In genomic region chr9:21096901-21097255, GRCh38 we compare ENCODE assay signal across 10 cellular contexts. TPM values are rescaled to one million over a fixed set of nuclear protein-coding genes. Genes with fewer than 3 reads are reported as not detected.
A peak's percentile ranks its signal among the peaks of the same experiment; 100 is the strongest.
DNase-seq lines count a peak whose midpoint lies in the region; ATAC-seq and TF ChIP-seq lines count a peak whose summit lies in the region.
"Had no signal": no experiment of that assay in that cellular context is flagged by ENCODE, and none has a peak within 500 bp of the region (broad histone marks: within the 10 kb centered on the region; RNA-seq: fewer than 3 reads in every experiment).

No MANE protein-coding gene starts in this region.

- H3K79me2 ChIP-seq in DND-41 (ENCODE audit: insufficient read depth, low read length) (no peaks in the 10 kb centered on the region; the same call in 1 of the 2 replicates), KMS-11 (ENCODE audit: insufficient read depth, low read depth) (no peaks in the 10 kb centered on the region), osteoblast (ENCODE audit: insufficient read depth, low read length) (no peaks in the 10 kb centered on the region)

- no peak for ATAC-seq in DND-41 (ENCODE audit: insufficient read depth, low read depth)

- DNase-seq in DND-41, result no peak
- DNase-seq in effector memory CD4-positive, alpha-beta T cell, result no peak
- DNase-seq in osteoblast (ENCODE audit: insufficient read length, low spot score, missing footprints), result no peak
- DNase-seq in DMS114 treated with DMSO at 0.1 percent for 48 hours (lab: John Stamatoyannopoulos, UW; ENCODE audit: unreplicated experiment), result no peak
- DNase-seq in G401 (ENCODE audit: low spot score), result no peak
- DNase-seq in stimulated activated CD4-positive, alpha-beta T cell treated with anti-CD3 and anti-CD28 coated beads, Interleukin-4, amount 100 ng/mL, for 4 hours, result no peak
- no peak for DNase-seq in NCI-H146 (lab: John Stamatoyannopoulos, UW)

- H3K4me2 ChIP-seq in DND-41 (ENCODE audit: insufficient read depth, low read length) (peak overlapping the region; percentile 77), KMS-11 (peak overlapping the region; percentile 65), osteoblast (ENCODE audit: insufficient read depth, low read length) (peak overlapping the region; percentile 64)

- no peaks in the 10 kb centered on the region for H3K9me3 ChIP-seq in DND-41 (ENCODE audit: insufficient read depth, low read length, severe bottlenecking)
- no peaks in the 10 kb centered on the region for H3K9me3 ChIP-seq in effector memory CD4-positive, alpha-beta T cell (ENCODE audit: control insufficient read depth, low read length)
- H3K9me3 ChIP-seq in osteoblast (ENCODE audit: low read depth, low read length), result no peaks in the 10 kb centered on the region

- no peak for TF ChIP-seq CTCF in DND-41 (IDR thresholded peaks at IDR 0.05; ENCODE audit: borderline replicate concordance, extremely low read depth, low read length, poor library complexity, severe bottlenecking)
- TF ChIP-seq CTCF in KMS-11 (conservative IDR thresholded peaks at IDR 0.05; ENCODE audit: low read depth, low read length), result no peak
- no peak for TF ChIP-seq CTCF in osteoblast (IDR thresholded peaks at IDR 0.05; ENCODE audit: extremely low read depth, low read depth, low read length)

- H3K4me3 ChIP-seq in DND-41 (ENCODE audit: low read depth in 1 of 2, low read length in 2 of 2) (peak overlapping the region; percentile 15 to 57; a peak in 3 of 4 replicates), KMS-11 (IDR thresholded peaks at IDR 0.05; ENCODE audit: insufficient read depth, low read depth, low read length) (no peak overlapping the region), osteoblast (ENCODE audit: insufficient read depth, low read length) (no peak overlapping the region)
- no peak overlapping the region for H3K4me3 ChIP-seq in effector memory CD4-positive, alpha-beta T cell (ENCODE audit: insufficient read depth, low read depth, low read length, poor library complexity, severe bottlenecking)

- H3K27ac ChIP-seq in DND-41 (ENCODE audit: low read length), result peak overlapping the region; percentile 87
- peak overlapping the region; percentile 41 for H3K27ac ChIP-seq in KMS-11
- peak overlapping the region; percentile 33 for H3K27ac ChIP-seq in effector memory CD4-positive, alpha-beta T cell (ENCODE audit: insufficient read depth, low read length, poor library complexity, severe bottlenecking)
- peak overlapping the region; percentile 25 for H3K27ac ChIP-seq in osteoblast (ENCODE audit: low read depth, low read length)

- peak overlapping the region; percentile 54 for H3K9ac ChIP-seq in DND-41 (ENCODE audit: low read depth, low read length)
- peak overlapping the region; percentile 26; the same call in 1 of the 2 replicates for H3K9ac ChIP-seq in KMS-11

- H3K27me3 ChIP-seq in DND-41 (ENCODE audit: insufficient read depth, low read length, poor library complexity) (no peaks in the 10 kb centered on the region), KMS-11 (ENCODE audit: insufficient read depth, low read depth) (no peaks in the 10 kb centered on the region), osteoblast (ENCODE audit: insufficient read depth, low read length) (no peaks in the 10 kb centered on the region)
- no peaks in the 10 kb centered on the region for H3K27me3 ChIP-seq in effector memory CD4-positive, alpha-beta T cell (replicated peaks; ENCODE audit: control insufficient read depth, insufficient read depth, low read length, poor library complexity, severe bottlenecking)

- no peaks in the 10 kb centered on the region for H3K36me3 ChIP-seq in DND-41 (ENCODE audit: insufficient read depth, low read length)
- no peaks in the 10 kb centered on the region for H3K36me3 ChIP-seq in KMS-11 (ENCODE audit: insufficient read depth)
- no peaks in the 10 kb centered on the region for H3K36me3 ChIP-seq in effector memory CD4-positive, alpha-beta T cell (ENCODE audit: control insufficient read depth, insufficient read depth, low read length)
- no peaks in the 10 kb centered on the region for H3K36me3 ChIP-seq in osteoblast (ENCODE audit: insufficient read depth, low read length)

- H3K4me1 ChIP-seq in DND-41 (ENCODE audit: insufficient read depth, low read length) (peaks cover 40% of the 10 kb centered on the region), KMS-11 (ENCODE audit: low read depth, poor library complexity, severe bottlenecking) (peaks cover 35% of the 10 kb centered on the region), osteoblast (ENCODE audit: insufficient read depth, low read length) (peaks cover 11% of the 10 kb centered on the region)
- H3K4me1 ChIP-seq in effector memory CD4-positive, alpha-beta T cell (ENCODE audit: control insufficient read depth, insufficient read depth, low read length, poor library complexity, severe bottlenecking), result peaks cover 11% of the 10 kb centered on the region

- H4K20me1 ChIP-seq in DND-41 (ENCODE audit: insufficient read depth, low read length), result no peaks in the 10 kb centered on the region
- H4K20me1 ChIP-seq in KMS-11 (ENCODE audit: insufficient read depth), result no peaks in the 10 kb centered on the region
- no peaks in the 10 kb centered on the region for H4K20me1 ChIP-seq in osteoblast (ENCODE audit: insufficient read depth, low read length)

- in situ Hi-C loops in G401 (cut with HindIII; ENCODE audit: low sequenced_read_pairs), result loop anchor here (5.0 kb wide), 1 partner anchor 40 kb away; no protein-coding TSS in a partner anchor

- H2AFZ ChIP-seq in DND-41 (ENCODE audit: low read depth, low read length) (peak overlapping the region; percentile 88), KMS-11 (ENCODE audit: low read depth) (peak overlapping the region; percentile 84), osteoblast (ENCODE audit: low read length) (peak overlapping the region; percentile 90)

RNA-seq across cellular contexts. Expression of gene IFNB1, which starts 19.1 kb away (rescaled TPM):
- not detected in 2 replicates for total RNA-seq in osteoblast
- not detected in 2 replicates for total RNA-seq in G401 (2014; rRNA removed; shearing (Covaris generic))
- total RNA-seq: Daoy, progenitor cell of endocrine pancreas had no signal

RNA-seq across cellular contexts. Expression of gene IFNW1, which starts 44.8 kb away (rescaled TPM):
- total RNA-seq in osteoblast, result not detected in 2 replicates
- total RNA-seq in G401 (2014; rRNA removed; shearing (Covaris generic)), result not detected in 2 replicates
- total RNA-seq: Daoy, progenitor cell of endocrine pancreas had no signal

Comparison
In these comparisons a context has a peak if more than half of its experiments do, and no peak if none do; other contexts are left out.
1. H3K27ac ChIP-seq: peak in every context shown above with its lines; median percentile 87 in DND-41; 41 in KMS-11; 33 in effector memory CD4-positive, alpha-beta T cell; 25 in osteoblast.
2. H3K4me3 ChIP-seq: peak in DND-41 (2 of 2); none in KMS-11 (single experiment), effector memory CD4-positive, alpha-beta T cell (single experiment) and osteoblast (single experiment).
3. Peak in every context shown above with its lines, with median percentiles within 50 percentile points of each other: H2AFZ ChIP-seq and H3K4me2 ChIP-seq.